21 cellular contexts compared by ENCODE assay signal in genomic region chrX:109797311-109797975, GRCh38.
DNase-seq lines count a peak whose midpoint lies in the region; ATAC-seq and TF ChIP-seq lines count a peak whose summit lies in the region.
"Had no signal": no experiment of that assay in that cellular context is flagged by ENCODE, and none has a peak within 500 bp of the region (broad histone marks: within the 10 kb centered on the region; RNA-seq: fewer than 3 reads in every experiment).

No MANE protein-coding gene starts in this region.

- no peaks in the 10 kb centered on the region for H3K27me3 ChIP-seq in RWPE2 (ENCODE audit: insufficient read depth, poor library complexity, severe bottlenecking)
- no peaks in the 10 kb centered on the region for H3K27me3 ChIP-seq in CD8-positive, alpha-beta T cell (ENCODE audit: insufficient read depth, low read length)
- H3K27me3 ChIP-seq: brain microvascular endothelial cell had no signal

- H3K9me3 ChIP-seq in RWPE2 (ENCODE audit: severe bottlenecking) = no peaks in the 10 kb centered on the region
- no peaks in the 10 kb centered on the region for H3K9me3 ChIP-seq in CD8-positive, alpha-beta T cell (ENCODE audit: low read length)
- H3K9me3 ChIP-seq: esophagus squamous epithelium had no signal

- H3K4me3 Mint-ChIP-seq in CD8-positive, alpha-beta T cell = no peak overlapping the region
- H3K4me3 Mint-ChIP-seq: activated naive CD8-positive, alpha-beta T cell treated with anti-CD3 and anti-CD28 coated beads for 36 hours; activated T-cell treated with anti-CD3 and anti-CD28 coated beads, Interleukin-2, amount 50 U/mL, for 72 hours; CD4-positive, alpha-beta T cell; natural killer cell treated with Interleukin-12 subunit alpha and Interleukin-12 subunit beta and Interleukin-15 and Interleukin-18, amount 100 ng/mL, for 72 hours; T-helper 1 cell treated with Interleukin-12 subunit alpha and Interleukin-12 subunit beta and Interleukin-4 antibody, amounts not matched to agents 30 μg/mL and 1 μg/mL, for 36 hours had no signal

- ATAC-seq in RWPE2 (ENCODE audit: low read depth) = peak; percentile 39
- ATAC-seq in CD8-positive, alpha-beta T cell = no peak
- ATAC-seq in GM18519 (IDR thresholded peaks at IDR 0.05; ENCODE audit: low FRiP score, unreplicated experiment) = no peak
- ATAC-seq: activated T-cell treated with anti-CD3 and anti-CD28 coated beads, Interleukin-2, amount 50 U/mL, for 72 hours; natural killer cell treated with Interleukin-12 subunit alpha and Interleukin-12 subunit beta and Interleukin-15 and Interleukin-18, amount 100 ng/mL, for 72 hours had no signal

- peaks cover 4% of the 10 kb centered on the region for H3K27me3 Mint-ChIP-seq in CD8-positive, alpha-beta T cell (ENCODE audit: low read depth)

- intact Hi-C loops in head of caudate nucleus (cut with DNase I) = no loop called here
- intact Hi-C loops in CD8-positive, alpha-beta T cell (cut with DNase I, micrococcal nuclease) = no loop called here

- no peaks in the 10 kb centered on the region for H3K9me3 Mint-ChIP-seq in CD8-positive, alpha-beta T cell
- H3K9me3 Mint-ChIP-seq: activated naive CD8-positive, alpha-beta T cell treated with anti-CD3 and anti-CD28 coated beads for 36 hours; CD4-positive, alpha-beta T cell; natural killer cell treated with Interleukin-12 subunit alpha and Interleukin-12 subunit beta and Interleukin-15 and Interleukin-18, amount 100 ng/mL, for 72 hours; T-helper 1 cell treated with Interleukin-12 subunit alpha and Interleukin-12 subunit beta and Interleukin-4 antibody, amounts not matched to agents 30 μg/mL and 1 μg/mL, for 36 hours had no signal

- no peaks in the 10 kb centered on the region for H3K36me3 Mint-ChIP-seq in CD8-positive, alpha-beta T cell
- H3K36me3 Mint-ChIP-seq: activated naive CD8-positive, alpha-beta T cell treated with anti-CD3 and anti-CD28 coated beads for 36 hours; natural killer cell treated with Interleukin-12 subunit alpha and Interleukin-12 subunit beta and Interleukin-15 and Interleukin-18, amount 100 ng/mL, for 72 hours had no signal

- H3K27ac Mint-ChIP-seq in CD8-positive, alpha-beta T cell = no peak overlapping the region
- H3K27ac Mint-ChIP-seq: activated naive CD8-positive, alpha-beta T cell treated with anti-CD3 and anti-CD28 coated beads for 36 hours; activated T-cell treated with anti-CD3 and anti-CD28 coated beads, Interleukin-2, amount 50 U/mL, for 72 hours; CD4-positive, alpha-beta T cell; natural killer cell treated with Interleukin-12 subunit alpha and Interleukin-12 subunit beta and Interleukin-15 and Interleukin-18, amount 100 ng/mL, for 72 hours; T-helper 1 cell treated with Interleukin-12 subunit alpha and Interleukin-12 subunit beta and Interleukin-4 antibody, amounts not matched to agents 30 μg/mL and 1 μg/mL, for 36 hours had no signal

- TF ChIP-seq CTCF in RWPE2 (IDR thresholded peaks at IDR 0.05; ENCODE audit: poor library complexity, severe bottlenecking) = no peak
- TF ChIP-seq CTCF in fibroblast of pulmonary artery (IDR thresholded peaks at IDR 0.05; ENCODE audit: low read length, missing control alignments) = no peak
- no peak for TF ChIP-seq CTCF in CD8-positive, alpha-beta T cell (IDR thresholded peaks at IDR 0.05)

- DNase-seq in AG20443 (ENCODE audit: low spot score) = peak; percentile 10
- peak; percentile 67 for DNase-seq in NCI-H1092 treated with DMSO at 0.1 percent for 48 hours (lab: John Stamatoyannopoulos, UW)
- DNase-seq in RWPE2 (ENCODE audit: low spot score) = no peak
- DNase-seq in fibroblast of pulmonary artery (ENCODE audit: low read depth) = peak; percentile 8
- DNase-seq in head of caudate nucleus = no peak
- DNase-seq in putamen (ENCODE audit: low spot score) = no peak
- DNase-seq in CD8-positive, alpha-beta T cell = no peak
- DNase-seq: activated naive CD8-positive, alpha-beta T cell treated with anti-CD3 and anti-CD28 coated beads for 36 hours; activated T-cell treated with anti-CD3 and anti-CD28 coated beads, Interleukin-2, amount 50 U/mL, for 72 hours; brain microvascular endothelial cell; CD4-positive, alpha-beta T cell; dermis blood vessel endothelial cell; esophagus squamous epithelium; hippocampal formation; mesenchymal stem cell; NCI-H1436; SHP77 treated with DMSO at 0.1 percent for 48 hours; stimulated activated CD4-positive, alpha-beta T cell treated with anti-CD3 and anti-CD28 coated beads, Interleukin-4, amount 100 ng/mL, for 1 hour had no signal

- CTCF ChIA-PET in CD8-positive, alpha-beta T cell (lab: Charles Lee) = no interaction called here

- no peak overlapping the region for H3K4me3 ChIP-seq in RWPE2 (ENCODE audit: severe bottlenecking)
- H3K4me3 ChIP-seq in fibroblast of pulmonary artery (replicated peaks; ENCODE audit: low read depth, low read length) = no peak overlapping the region
- no peak overlapping the region for H3K4me3 ChIP-seq in CD8-positive, alpha-beta T cell (ENCODE audit: low read depth, low read length)
- H3K4me3 ChIP-seq: esophagus squamous epithelium had no signal

- H3K4me1 Mint-ChIP-seq in CD8-positive, alpha-beta T cell (ENCODE audit: low read depth) = no peaks in the 10 kb centered on the region
- H3K4me1 Mint-ChIP-seq: activated naive CD8-positive, alpha-beta T cell treated with anti-CD3 and anti-CD28 coated beads for 36 hours had no signal

- no peaks in the 10 kb centered on the region for H3K36me3 ChIP-seq in RWPE2 (ENCODE audit: low read depth)
- no peaks in the 10 kb centered on the region for H3K36me3 ChIP-seq in CD8-positive, alpha-beta T cell (ENCODE audit: insufficient read depth, low read length)
- H3K36me3 ChIP-seq: brain microvascular endothelial cell, esophagus squamous epithelium had no signal

- POLR2A ChIA-PET in CD8-positive, alpha-beta T cell (lab: Charles Lee) = no interaction called here

- H3K4me1 ChIP-seq in RWPE2 (ENCODE audit: insufficient read depth, poor library complexity, severe bottlenecking) = peaks cover 27% of the 10 kb centered on the region
- H3K4me1 ChIP-seq in CD8-positive, alpha-beta T cell (ENCODE audit: insufficient read depth, low read length) = no peaks in the 10 kb centered on the region
- H3K4me1 ChIP-seq: esophagus squamous epithelium had no signal

- peak overlapping the region; percentile 67 for H3K27ac ChIP-seq in RWPE2 (ENCODE audit: poor library complexity, severe bottlenecking)
- no peak overlapping the region for H3K27ac ChIP-seq in CD8-positive, alpha-beta T cell (ENCODE audit: low read depth, low read length)
- H3K27ac ChIP-seq: brain microvascular endothelial cell, esophagus squamous epithelium had no signal

Comparison
In these comparisons a context has a peak if more than half of its experiments do, and no peak if none do; other contexts are left out.
1. DNase-seq: peak in AG20443 (single experiment), NCI-H1092 treated with DMSO at 0.1 percent for 48 hours (single experiment) and fibroblast of pulmonary artery (single experiment); none in RWPE2 (single experiment), head of caudate nucleus (0 of 42), putamen (single experiment) and CD8-positive, alpha-beta T cell (0 of 7).